In genomic region chr10:79299397-79300370, GRCh38 we compare ENCODE assay signal across 10 cellular contexts. TPM values are rescaled to one million over a fixed set of nuclear protein-coding genes. Genes with fewer than 3 reads are reported as not detected.
DNase-seq lines count a peak whose midpoint lies in the region; TF ChIP-seq lines count a peak whose summit lies in the region.
"Had no signal": no experiment of that assay in that cellular context is flagged by ENCODE, and none has a peak within 500 bp of the region (broad histone marks: within the 10 kb centered on the region; RNA-seq: fewer than 3 reads in every experiment).

No MANE protein-coding gene starts in this region.

- intact Hi-C loops in sigmoid colon (cut with DNase I), result no loop called here

- H3K4me3 ChIP-seq in fibroblast of the aortic adventitia (ENCODE audit: low read depth, low read length) (no peak overlapping the region), sigmoid colon (no peak overlapping the region)

- H3K27ac ChIP-seq in sigmoid colon, result peak overlapping the region; percentile 67 to 78 (median 71)
- H3K27ac ChIP-seq: VCaP had no signal

- TF ChIP-seq EP300 in sigmoid colon (IDR thresholded peaks at IDR 0.05), result no peak

- 89% methylated on average over 15 of the region's 15 CpGs for WGBS in sigmoid colon, 2 donors

- no peaks in the 10 kb centered on the region for H3K27me3 ChIP-seq in sigmoid colon

- peak; percentile 37 for DNase-seq in ELF-1 (ENCODE audit: low read depth, low spot score)
- DNase-seq in T1000 (lab: John Stamatoyannopoulos, UW), result peak; percentile 65
- peak; percentile 89 for DNase-seq in fibroblast of the aortic adventitia (ENCODE audit: low read depth)
- no peak for DNase-seq in sigmoid colon
- DNase-seq in HuH-7 (ENCODE audit: low spot score), result no peak
- DNase-seq in NCI-H2196 (lab: John Stamatoyannopoulos, UW; ENCODE audit: unreplicated experiment), result no peak
- DNase-seq in KG1 (lab: John Stamatoyannopoulos, UW), result no peak
- DNase-seq in NCI-H524 treated with DMSO at 0.1 percent for 48 hours (lab: John Stamatoyannopoulos, UW), result no peak
- DNase-seq: NCI-H2227 treated with DMSO at 0.1 percent for 48 hours had no signal

- H3K4me1 ChIP-seq in sigmoid colon, result peaks cover 0 to 32% (median 28%) of the 10 kb centered on the region in 4 donors

- no peaks in the 10 kb centered on the region for H3K9me3 ChIP-seq in sigmoid colon

- TF ChIP-seq POLR2A in sigmoid colon (IDR thresholded peaks at IDR 0.05), result no peak

- no peak for TF ChIP-seq CTCF in fibroblast of the aortic adventitia (IDR thresholded peaks at IDR 0.05; ENCODE audit: insufficient read depth, low read length)
- TF ChIP-seq CTCF in sigmoid colon (IDR thresholded peaks at IDR 0.05), result no peak

- peaks cover 59 to 100% (median 79%) of the 10 kb centered on the region in 4 donors for H3K36me3 ChIP-seq in sigmoid colon

RNA-seq across cellular contexts. Expression of gene PPIF, which starts 47.6 kb away (rescaled TPM):
- total RNA-seq in fibroblast of the aortic adventitia (ENCODE audit: low replicate concordance) (29.6 and 36.1 TPM in 2 replicates), sigmoid colon (10 to 100 TPM; 26.4 to 48.5 (median 32.5) TPM)
- polyA plus RNA-seq in sigmoid colon, result 10 to 100 TPM; 60.7 to 74.9 (median 71.9) TPM

Comparison
In these comparisons a context has a peak if more than half of its experiments do, and no peak if none do; other contexts are left out.
1. DNase-seq: peak in ELF-1 (single experiment), T1000 (single experiment) and fibroblast of the aortic adventitia (single experiment); none in sigmoid colon (single experiment), HuH-7 (single experiment), NCI-H2196 (single experiment), KG1 (single experiment) and NCI-H524 treated with DMSO at 0.1 percent for 48 hours (single experiment).